8 cellular contexts compared by ENCODE assay signal in genomic region chr3:118884748-118885206, GRCh38.
DNase-seq lines count a peak whose midpoint lies in the region; ATAC-seq and TF ChIP-seq lines count a peak whose summit lies in the region.

No MANE protein-coding gene starts in this region.

- no peaks in the 10 kb centered on the region for H3K36me3 ChIP-seq in MM.1S (replicated peaks; ENCODE audit: insufficient read depth, low read length)
- no peaks in the 10 kb centered on the region for H3K36me3 ChIP-seq in hepatocyte (replicated peaks; ENCODE audit: insufficient read depth, low read depth)
- H3K36me3 ChIP-seq in smooth muscle cell (ENCODE audit: low read depth) = no peaks in the 10 kb centered on the region

- H3K4me3 ChIP-seq in GM12864 (ENCODE audit: low read depth, low read length) (no peak overlapping the region), MM.1S (ENCODE audit: low read length) (no peak overlapping the region), hepatocyte (no peak overlapping the region), smooth muscle cell (no peak overlapping the region)

- no peak overlapping the region for H3K9ac ChIP-seq in MM.1S (ENCODE audit: low read length)
- no peak overlapping the region for H3K9ac ChIP-seq in smooth muscle cell (ENCODE audit: low read depth)

- peak; percentile 92 for TF ChIP-seq CTCF in GM12864 (IDR thresholded peaks at IDR 0.05; ENCODE audit: low read depth, low read length, missing control alignments)
- TF ChIP-seq CTCF in MM.1S (IDR thresholded peaks at IDR 0.05; ENCODE audit: low read length) = peak; percentile 98
- peak; percentile 97 for TF ChIP-seq CTCF in hepatocyte (IDR thresholded peaks at IDR 0.05; ENCODE audit: poor library complexity)
- TF ChIP-seq CTCF in smooth muscle cell (IDR thresholded peaks at IDR 0.05; ENCODE audit: borderline replicate concordance, insufficient read depth, poor library complexity, severe bottlenecking) = peak; percentile 87

- DNase-seq in GM12864 (ENCODE audit: low read depth) = peak; percentile 13
- DNase-seq in HCEC 1CT = peak; percentile 31
- peak; percentile 69 for DNase-seq in MM.1S
- DNase-seq in T-helper 1 cell = peak; percentile 28 to 71 (median 51)
- peak; percentile 21 for DNase-seq in amniotic epithelial cell (ENCODE audit: low read depth)
- DNase-seq in hepatocyte (ENCODE audit: low spot score) = peak; percentile 78
- DNase-seq in smooth muscle cell (lab: John Stamatoyannopoulos, UW; ENCODE audit: unreplicated experiment) = peak; percentile 2

- H4K20me1 ChIP-seq in MM.1S (ENCODE audit: insufficient read depth, low read length) = no peaks in the 10 kb centered on the region
- H4K20me1 ChIP-seq in hepatocyte (ENCODE audit: insufficient read depth, poor library complexity, severe bottlenecking) = no peaks in the 10 kb centered on the region
- no peaks in the 10 kb centered on the region for H4K20me1 ChIP-seq in smooth muscle cell (ENCODE audit: low read depth)

- H3K27me3 ChIP-seq in MM.1S (replicated peaks; ENCODE audit: insufficient read depth, low read length) = no peaks in the 10 kb centered on the region
- peaks cover 15% of the 10 kb centered on the region for H3K27me3 ChIP-seq in hepatocyte
- peaks cover 45% of the 10 kb centered on the region for H3K27me3 ChIP-seq in smooth muscle cell (ENCODE audit: low read depth)

- H3K4me2 ChIP-seq in MM.1S (ENCODE audit: low read depth, low read length) = no peak overlapping the region; the same call in 1 of the 2 replicates
- no peak overlapping the region for H3K4me2 ChIP-seq in hepatocyte
- H3K4me2 ChIP-seq in smooth muscle cell = peak overlapping the region; percentile 72

- no peaks in the 10 kb centered on the region for H3F3A ChIP-seq in MM.1S (ENCODE audit: insufficient read depth, low read length)
- H3F3A ChIP-seq in smooth muscle cell (ENCODE audit: low read depth) = no peaks in the 10 kb centered on the region

- no peaks in the 10 kb centered on the region for H3K79me2 ChIP-seq in MM.1S (ENCODE audit: low read length)
- H3K79me2 ChIP-seq in hepatocyte = no peaks in the 10 kb centered on the region
- no peaks in the 10 kb centered on the region for H3K79me2 ChIP-seq in smooth muscle cell (ENCODE audit: low read depth)

- H3K27ac ChIP-seq in MM.1S (ENCODE audit: low read length) (no peak overlapping the region), hepatocyte (no peak overlapping the region), smooth muscle cell (ENCODE audit: low read depth) (no peak overlapping the region)

- WGBS in hepatocyte (ENCODE audit: low lambda C conversion rate, missing lambda C conversion rate) = 7% methylated on average over 3 of the region's 3 CpGs
- WGBS in smooth muscle cell (ENCODE audit: low lambda C conversion rate) = 9% methylated on average over 3 of the region's 3 CpGs

- no peak for ATAC-seq in HG03571 (IDR thresholded peaks at IDR 0.05; ENCODE audit: unreplicated experiment)

- no peaks in the 10 kb centered on the region for H3K9me3 ChIP-seq in MM.1S (replicated peaks; ENCODE audit: insufficient read depth, low read length)
- no peaks in the 10 kb centered on the region for H3K9me3 ChIP-seq in hepatocyte (ENCODE audit: low read depth)
- no peaks in the 10 kb centered on the region for H3K9me3 ChIP-seq in smooth muscle cell (replicated peaks; ENCODE audit: low read depth)

- H3K9me2 ChIP-seq in MM.1S (replicated peaks; ENCODE audit: insufficient read depth, low read length) (no peaks in the 10 kb centered on the region), hepatocyte (replicated peaks; ENCODE audit: insufficient read depth) (no peaks in the 10 kb centered on the region)

- H3K4me1 ChIP-seq in MM.1S (ENCODE audit: low read length) (no peaks in the 10 kb centered on the region), hepatocyte (ENCODE audit: insufficient read depth) (no peaks in the 10 kb centered on the region), smooth muscle cell (ENCODE audit: low read depth) (no peaks in the 10 kb centered on the region)

- H2AFZ ChIP-seq in MM.1S (ENCODE audit: low read length) = no peak overlapping the region
- H2AFZ ChIP-seq in hepatocyte = no peak overlapping the region
- H2AFZ ChIP-seq in smooth muscle cell (ENCODE audit: low read depth) = no peak overlapping the region

Comparison
In these comparisons a context has a peak if more than half of its experiments do, and no peak if none do; other contexts are left out.
1. DNase-seq: peak in every context shown above with its lines; median percentile 78 in hepatocyte; 69 in MM.1S; 51 in T-helper 1 cell; 31 in HCEC 1CT; 21 in amniotic epithelial cell; 13 in GM12864; 2 in smooth muscle cell.